ENCODE assay signal across 16 cellular contexts in genomic region chr12:57810450-57810849, GRCh38. TPM values are rescaled to one million over a fixed set of nuclear protein-coding genes. Genes with fewer than 3 reads are reported as not detected.
DNase-seq lines count a peak whose midpoint lies in the region; ATAC-seq and TF ChIP-seq lines count a peak whose summit lies in the region.
"Had no signal": no experiment of that assay in that cellular context is flagged by ENCODE, and none has a peak within 500 bp of the region (broad histone marks: within the 10 kb centered on the region; RNA-seq: fewer than 3 reads in every experiment).

No MANE protein-coding gene starts in this region.

- H3K4me3 ChIP-seq in RWPE2 (ENCODE audit: severe bottlenecking): no peak overlapping the region
- H3K4me3 ChIP-seq in epithelial cell of proximal tubule (ENCODE audit: low read depth, low read length): no peak overlapping the region
- H3K4me3 ChIP-seq in Karpas-422 (ENCODE audit: low read length): no peak overlapping the region
- H3K4me3 ChIP-seq: adrenal gland, ovary had no signal

- intact Hi-C loops in activated CD4-positive, alpha-beta memory T cell treated with anti-CD3 and anti-CD28 coated beads for 36 hours (cut with micrococcal nuclease): no loop called here

- no peaks in the 10 kb centered on the region for H3K27me3 ChIP-seq in RWPE2 (ENCODE audit: insufficient read depth, poor library complexity, severe bottlenecking)
- H3K27me3 ChIP-seq in Karpas-422 (ENCODE audit: low read length): no peaks in the 10 kb centered on the region
- H3K27me3 ChIP-seq: adrenal gland, ovary had no signal

- POLR2A ChIA-PET in activated CD4-positive, alpha-beta memory T cell treated with anti-CD3 and anti-CD28 coated beads for 36 hours (lab: Charles Lee): no interaction called here

- CTCF ChIA-PET in activated CD4-positive, alpha-beta memory T cell treated with anti-CD3 and anti-CD28 coated beads for 36 hours (lab: Charles Lee): no interaction called here

- H3K27ac Mint-ChIP-seq in activated CD4-positive, alpha-beta memory T cell treated with anti-CD3 and anti-CD28 coated beads for 36 hours: no peak overlapping the region
- H3K27ac Mint-ChIP-seq: effector memory CD8-positive, alpha-beta T cell had no signal

- H3K27ac ChIP-seq in RWPE2 (ENCODE audit: poor library complexity, severe bottlenecking) (no peak overlapping the region), Karpas-422 (ENCODE audit: low read length) (no peak overlapping the region)
- H3K27ac ChIP-seq: adrenal gland, ovary had no signal

- H3K9me2 ChIP-seq in Karpas-422 (replicated peaks; ENCODE audit: insufficient read depth, low read length): no peaks in the 10 kb centered on the region

- H3K4me2 ChIP-seq in Karpas-422 (ENCODE audit: low read depth, low read length, poor library complexity, severe bottlenecking): no peak overlapping the region

- no peak for TF ChIP-seq CTCF in RWPE2 (IDR thresholded peaks at IDR 0.05; ENCODE audit: poor library complexity, severe bottlenecking)
- TF ChIP-seq CTCF in epithelial cell of proximal tubule (conservative IDR thresholded peaks at IDR 0.05; ENCODE audit: low read depth, low read length): no peak

- no peaks in the 10 kb centered on the region for H3K9me3 Mint-ChIP-seq in activated CD4-positive, alpha-beta memory T cell treated with anti-CD3 and anti-CD28 coated beads for 36 hours
- H3K9me3 Mint-ChIP-seq: effector memory CD8-positive, alpha-beta T cell; H9 had no signal

- H3K27me3 Mint-ChIP-seq in activated CD4-positive, alpha-beta memory T cell treated with anti-CD3 and anti-CD28 coated beads for 36 hours: no peaks in the 10 kb centered on the region
- H3K27me3 Mint-ChIP-seq: effector memory CD8-positive, alpha-beta T cell had no signal

- H3K9ac ChIP-seq in Karpas-422 (ENCODE audit: low read length): no peak overlapping the region

- H3K4me3 Mint-ChIP-seq in activated CD4-positive, alpha-beta memory T cell treated with anti-CD3 and anti-CD28 coated beads for 36 hours: no peak overlapping the region
- H3K4me3 Mint-ChIP-seq: effector memory CD8-positive, alpha-beta T cell; H9 had no signal

- H3K36me3 Mint-ChIP-seq in activated CD4-positive, alpha-beta memory T cell treated with anti-CD3 and anti-CD28 coated beads for 36 hours: no peaks in the 10 kb centered on the region

- H4K20me1 ChIP-seq in Karpas-422 (ENCODE audit: insufficient read depth, low read depth, low read length): no peaks in the 10 kb centered on the region

- no peaks in the 10 kb centered on the region for H3K36me3 ChIP-seq in RWPE2 (ENCODE audit: low read depth)
- no peaks in the 10 kb centered on the region for H3K36me3 ChIP-seq in Karpas-422 (ENCODE audit: insufficient read depth, low read length)
- H3K36me3 ChIP-seq: ovary had no signal

- H3K79me2 ChIP-seq in Karpas-422 (ENCODE audit: low read length): no peaks in the 10 kb centered on the region

- DNase-seq in A172 (ENCODE audit: low spot score) (peak; percentile 78), HS-5 (ENCODE audit: low read depth) (peak; percentile 25), RWPE2 (ENCODE audit: low spot score) (peak; percentile 58), epithelial cell of proximal tubule (ENCODE audit: low read depth) (peak; percentile 26), NCI-H748 treated with DMSO at 0.1 percent for 48 hours (lab: John Stamatoyannopoulos, UW) (no peak), Karpas-422 (no peak), NCI-H82 (lab: John Stamatoyannopoulos, UW) (no peak)
- DNase-seq in activated CD4-positive, alpha-beta memory T cell treated with anti-CD3 and anti-CD28 coated beads for 36 hours: no peak
- DNase-seq: effector memory CD8-positive, alpha-beta T cell; H9; hypothalamus; mesendoderm; NCI-H2081; ovary; T-helper 9 cell had no signal

- H2AFZ ChIP-seq in Karpas-422 (ENCODE audit: low read length): no peak overlapping the region

- H3K9me3 ChIP-seq in RWPE2 (ENCODE audit: severe bottlenecking) (no peaks in the 10 kb centered on the region), Karpas-422 (ENCODE audit: low read length) (no peaks in the 10 kb centered on the region)
- H3K9me3 ChIP-seq: adrenal gland, ovary had no signal

- no peaks in the 10 kb centered on the region for H3K4me1 Mint-ChIP-seq in activated CD4-positive, alpha-beta memory T cell treated with anti-CD3 and anti-CD28 coated beads for 36 hours (ENCODE audit: low read depth)

- ATAC-seq in RWPE2 (ENCODE audit: low read depth): peak; percentile 83
- ATAC-seq: effector memory CD8-positive, alpha-beta T cell had no signal

- H3K4me1 ChIP-seq in RWPE2 (ENCODE audit: insufficient read depth, poor library complexity, severe bottlenecking) (peaks cover 6% of the 10 kb centered on the region), Karpas-422 (ENCODE audit: low read length) (no peaks in the 10 kb centered on the region)

RNA-seq across cellular contexts. Expression of gene AVIL, which starts 8.1 kb away (rescaled TPM):
- total RNA-seq in A172 (2014; rRNA removed; shearing (Covaris generic)): 0.41 and 0.98 TPM in 2 replicates
- total RNA-seq in epithelial cell of proximal tubule: 0.07 TPM in 1 of 2 replicates, not detected in the other
- total RNA-seq in activated CD4-positive, alpha-beta memory T cell treated with anti-CD3 and anti-CD28 coated beads for 36 hours: under 1 TPM; 0.64 to 0.85 TPM
- 1.7 TPM in 1 of 2 replicates, not detected in the other for total RNA-seq in Karpas-422 (2014; rRNA removed; shearing (Covaris generic); ENCODE audit: low replicate concordance)

RNA-seq across cellular contexts. Expression of gene TSFM, which starts 27.9 kb away (rescaled TPM):
- total RNA-seq in A172 (2014; rRNA removed; shearing (Covaris generic)): 51.0 and 54.8 TPM in 2 replicates
- 30.6 and 42.8 TPM in 2 replicates for total RNA-seq in epithelial cell of proximal tubule
- 10 to 100 TPM; 45.5 to 47.2 TPM for total RNA-seq in activated CD4-positive, alpha-beta memory T cell treated with anti-CD3 and anti-CD28 coated beads for 36 hours
- total RNA-seq in Karpas-422 (2014; rRNA removed; shearing (Covaris generic); ENCODE audit: low replicate concordance): 40.7 and 57.1 TPM in 2 replicates

RNA-seq across cellular contexts. Expression of gene CTDSP2, which starts 36.1 kb away (rescaled TPM):
- 26.9 and 27.5 TPM in 2 replicates for total RNA-seq in A172 (2014; rRNA removed; shearing (Covaris generic))
- total RNA-seq in epithelial cell of proximal tubule: 44.7 and 53.1 TPM in 2 replicates
- 100 to 1,000 TPM; 100 to 101 TPM for total RNA-seq in activated CD4-positive, alpha-beta memory T cell treated with anti-CD3 and anti-CD28 coated beads for 36 hours
- 10.9 and 14.2 TPM in 2 replicates for total RNA-seq in Karpas-422 (2014; rRNA removed; shearing (Covaris generic); ENCODE audit: low replicate concordance)

RNA-seq across cellular contexts. Expression of gene EEF1AKMT3, which starts 38.0 kb away (rescaled TPM):
- 3.3 and 7.8 TPM in 2 replicates for total RNA-seq in A172 (2014; rRNA removed; shearing (Covaris generic))
- 4.2 and 11.2 TPM in 2 replicates for total RNA-seq in epithelial cell of proximal tubule
- 1 to 10 TPM; 3.7 to 3.9 TPM for total RNA-seq in activated CD4-positive, alpha-beta memory T cell treated with anti-CD3 and anti-CD28 coated beads for 36 hours
- 4.1 and 5.5 TPM in 2 replicates for total RNA-seq in Karpas-422 (2014; rRNA removed; shearing (Covaris generic); ENCODE audit: low replicate concordance)

RNA-seq across cellular contexts. Expression of gene METTL1, which starts 38.5 kb away (rescaled TPM):
- total RNA-seq in A172 (2014; rRNA removed; shearing (Covaris generic)): 4.3 and 5.1 TPM in 2 replicates
- 27.3 and 43.2 TPM in 2 replicates for total RNA-seq in epithelial cell of proximal tubule
- total RNA-seq in activated CD4-positive, alpha-beta memory T cell treated with anti-CD3 and anti-CD28 coated beads for 36 hours: 10 to 100 TPM; 30.0 to 32.0 TPM
- 11.9 and 17.4 TPM in 2 replicates for total RNA-seq in Karpas-422 (2014; rRNA removed; shearing (Covaris generic); ENCODE audit: low replicate concordance)

Comparison
In these comparisons a context has a peak if more than half of its experiments do, and no peak if none do; other contexts are left out.
1. DNase-seq: peak in A172 (single experiment), HS-5 (single experiment), RWPE2 (single experiment) and epithelial cell of proximal tubule (single experiment); none in NCI-H748 treated with DMSO at 0.1 percent for 48 hours (single experiment), activated CD4-positive, alpha-beta memory T cell treated with anti-CD3 and anti-CD28 coated beads for 36 hours (single experiment), Karpas-422 (single experiment) and NCI-H82 (single experiment).